Comparison of ENCODE assay signal across 17 cellular contexts in the genomic region with DNA sequence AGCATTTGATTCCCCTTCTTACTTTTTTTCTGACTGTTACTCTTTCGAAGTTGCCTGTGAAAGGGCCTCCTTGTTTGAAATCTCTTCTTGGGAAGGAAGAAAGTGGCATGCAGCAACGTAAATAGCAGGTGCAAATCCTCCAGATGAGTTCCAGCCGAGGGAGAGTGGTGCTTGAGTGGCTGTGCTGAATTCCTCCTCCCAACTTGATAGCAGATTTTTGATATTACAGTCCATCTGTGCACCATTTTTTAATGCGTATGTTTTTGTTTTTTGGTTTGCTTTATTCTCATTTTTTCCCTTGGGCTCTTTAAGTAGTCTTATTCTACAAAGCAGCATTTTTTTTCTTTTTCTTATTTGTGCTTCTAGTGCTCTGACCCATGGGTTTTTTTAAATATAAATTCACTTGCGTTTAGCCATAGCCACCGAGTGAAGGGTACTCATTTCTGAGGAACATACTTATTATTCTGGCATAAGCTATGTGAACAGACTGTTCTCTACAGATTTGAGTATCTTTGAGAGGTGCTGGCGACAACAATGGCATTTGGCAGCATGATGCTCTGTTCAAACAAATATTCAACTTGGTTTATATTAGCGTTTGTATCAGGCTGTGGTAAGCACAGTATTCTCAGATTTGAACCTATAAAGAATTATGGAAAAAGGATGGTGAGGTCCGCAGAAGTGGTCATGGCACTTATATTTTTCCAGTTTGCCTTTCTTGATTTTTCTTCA.
A peak's percentile ranks its signal among the peaks of the same experiment; 100 is the strongest.
DNase-seq lines count a peak whose midpoint lies in the region; ATAC-seq and TF ChIP-seq lines count a peak whose summit lies in the region.
"Had no signal": no experiment of that assay in that cellular context is flagged by ENCODE, and none has a peak within 500 bp of the region (broad histone marks: within the 10 kb centered on the region; RNA-seq: fewer than 3 reads in every experiment).

No MANE protein-coding gene starts in this region.

- H2AFZ ChIP-seq in OCI-LY7 (ENCODE audit: low read length): no peak overlapping the region

- no peaks in the 10 kb centered on the region for H3K79me2 ChIP-seq in OCI-LY7 (ENCODE audit: insufficient read depth, low read depth, low read length)

- H3K4me2 ChIP-seq in OCI-LY7 (ENCODE audit: low read length): no peak overlapping the region
- H3K4me2 ChIP-seq: smooth muscle cell had no signal

- H3K4me1 ChIP-seq in mesodermal cell (ENCODE audit: control insufficient read depth, insufficient read depth, low read length, poor library complexity, severe bottlenecking): peaks cover 41% of the 10 kb centered on the region
- H3K4me1 ChIP-seq in OCI-LY7 (ENCODE audit: insufficient read depth, low read length, poor library complexity, severe bottlenecking): no peaks in the 10 kb centered on the region

- POLR2A ChIA-PET in OCI-LY7 (lab: Charles Lee): no interaction called here

- H3K36me3 ChIP-seq in mesodermal cell (ENCODE audit: control insufficient read depth, insufficient read depth, low read length): no peaks in the 10 kb centered on the region
- no peaks in the 10 kb centered on the region; the same call in 1 of the 2 replicates for H3K36me3 ChIP-seq in MG63
- no peaks in the 10 kb centered on the region for H3K36me3 ChIP-seq in OCI-LY7 (ENCODE audit: insufficient read depth, low read length)
- H3K36me3 ChIP-seq: cardiac muscle cell, stomach had no signal

- no peak for DNase-seq in Right ventricle myocardium superior
- no peak for DNase-seq in cardiac septum (ENCODE audit: low spot score)
- DNase-seq in cerebellar nuclear complex (lab: John Stamatoyannopoulos, UW): peak; percentile 15 to 46
- DNase-seq in NCI-H1105 treated with DMSO at 0.1 percent for 48 hours (lab: John Stamatoyannopoulos, UW): no peak
- no peak for DNase-seq in left lobe of liver (ENCODE audit: low spot score)
- no peak for DNase-seq in MG63
- no peak for DNase-seq in OCI-LY7 (ENCODE audit: low spot score)
- DNase-seq: activated CD4-positive, alpha-beta T cell treated with anti-CD3 and anti-CD28 coated beads for 48 hours; NCI-H1436 treated with DMSO at 0.1 percent for 48 hours; NK-92 treated with Interleukin-12 subunit alpha and Interleukin-12 subunit beta, amount 100 ng/mL, for 24 hours; nucleus accumbens; stomach; T-helper 9 cell had no signal

- H3K27me3 ChIP-seq in MG63: no peaks in the 10 kb centered on the region
- H3K27me3 ChIP-seq: stomach had no signal

- ATAC-seq in Right ventricle myocardium superior (ENCODE audit: poor library complexity): peak; percentile 75
- ATAC-seq in left lobe of liver: no peak
- ATAC-seq: K562 had no signal

- H3K9me3 ChIP-seq in mesodermal cell (ENCODE audit: control insufficient read depth, low read length): no peaks in the 10 kb centered on the region
- H3K9me3 ChIP-seq in MG63: no peaks in the 10 kb centered on the region
- no peaks in the 10 kb centered on the region for H3K9me3 ChIP-seq in OCI-LY7 (ENCODE audit: low read length)
- H3K9me3 ChIP-seq: stomach had no signal

- 59 to 77% methylated on average over 2 to 7 of the region's 9 CpGs for WGBS in mesodermal cell (ENCODE audit: insufficient coverage in 2 of 2), 2 experiments

- no TSS peak for BruUV-seq in OCI-LY7 (replicated peaks; lab: Mats Ljungman, UMichigan)

- H3K4me3 ChIP-seq in mesodermal cell (ENCODE audit: extremely low read depth, insufficient read depth, low read length, poor library complexity, severe bottlenecking): no peak overlapping the region
- no peak overlapping the region for H3K4me3 ChIP-seq in MG63
- H3K4me3 ChIP-seq in OCI-LY7 (ENCODE audit: low read depth, low read length, poor library complexity, severe bottlenecking): no peak overlapping the region
- H3K4me3 ChIP-seq: cardiac muscle cell, K562, smooth muscle cell, stomach had no signal

- H4K20me1 ChIP-seq in OCI-LY7 (ENCODE audit: insufficient read depth, low read length): no peaks in the 10 kb centered on the region

- intact Hi-C loops in Right ventricle myocardium superior (cut with DNase I) (no loop called here), cardiac septum (cut with DNase I) (loop anchor here (5.0 kb wide), 1 partner anchor 108 kb away; the partner anchor contains the start of gene LIMCH1), OCI-LY7 (cut with micrococcal nuclease; ENCODE audit: unreplicated experiment) (no loop called here)

- no peak for TF ChIP-seq CTCF in OCI-LY7 (conservative IDR thresholded peaks at IDR 0.05; ENCODE audit: low read length)

- CTCF ChIA-PET in OCI-LY7 (lab: Charles Lee; ENCODE audit: unreplicated experiment): no interaction called here

- H3K27ac ChIP-seq in mesodermal cell (ENCODE audit: low read depth, low read length, severe bottlenecking) (peak overlapping the region; percentile 29), OCI-LY7 (ENCODE audit: low read depth, low read length, poor library complexity, severe bottlenecking) (no peak overlapping the region)
- H3K27ac ChIP-seq: cardiac muscle cell, stomach had no signal

- H3K9me2 ChIP-seq in OCI-LY7 (ENCODE audit: insufficient read depth, low read length): no peaks in the 10 kb centered on the region

Comparison
In these comparisons a context has a peak if more than half of its experiments do, and no peak if none do; other contexts are left out.
1. DNase-seq: peak in cerebellar nuclear complex (2 of 2); none in Right ventricle myocardium superior (single experiment), cardiac septum (single experiment), NCI-H1105 treated with DMSO at 0.1 percent for 48 hours (single experiment), left lobe of liver (single experiment), MG63 (single experiment) and OCI-LY7 (single experiment).